Comparison of ENCODE assay signal across 21 cellular contexts in the genomic region with DNA sequence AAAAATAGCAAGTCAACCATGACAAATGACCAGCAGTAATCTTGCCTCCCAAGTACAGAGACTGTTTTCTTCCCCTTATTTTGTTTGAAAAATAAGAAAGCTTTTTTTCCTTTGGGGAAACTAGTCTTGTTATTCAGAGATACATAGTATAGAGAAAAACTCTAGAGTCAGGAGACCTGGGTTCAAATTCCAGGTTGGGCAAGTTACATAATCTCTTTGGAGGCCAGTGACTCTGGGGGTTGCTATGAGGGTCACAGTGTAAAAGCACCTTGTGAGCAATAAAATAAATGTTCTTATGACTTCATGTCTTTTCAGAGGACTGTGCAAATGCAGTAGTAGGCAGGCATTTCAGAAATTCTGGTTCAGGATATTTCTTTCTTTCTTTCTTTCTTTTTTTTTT.
"Had no signal": no experiment of that assay in that cellular context is flagged by ENCODE, and none has a peak within 500 bp of the region (broad histone marks: within the 10 kb centered on the region; RNA-seq: fewer than 3 reads in every experiment).

No MANE protein-coding gene starts in this region.

- H3K27ac ChIP-seq: SJSA1, SK-N-MC had no signal

- H3K4me3 ChIP-seq: SJSA1, SK-N-MC had no signal

- DNase-seq: IMR-90, Karpas-422, KG1, MM.1S, NCI-H1092 treated with DMSO at 0.1 percent for 48 hours, NCI-H1436, NCI-H187, NCI-H2029, NCI-H2081 treated with DMSO at 0.1 percent for 48 hours, NCI-H2171, NCI-H226, NCI-H446, NCI-H510A, NCI-H524 treated with DMSO at 0.1 percent for 48 hours, NCI-H69, NCI-H774, Right ventricle myocardium superior, RPMI8226, SIG-M5 had no signal

- H3K27me3 ChIP-seq: SJSA1 had no signal
